In genomic region chrX:31228909-31229308, GRCh38 we compare ENCODE assay signal across 11 cellular contexts.
DNase-seq lines count a peak whose midpoint lies in the region; ATAC-seq and TF ChIP-seq lines count a peak whose summit lies in the region.
"Had no signal": no experiment of that assay in that cellular context is flagged by ENCODE, and none has a peak within 500 bp of the region (broad histone marks: within the 10 kb centered on the region; RNA-seq: fewer than 3 reads in every experiment).

No MANE protein-coding gene starts in this region.

- peak; percentile 72 for DNase-seq in fibroblast of villous mesenchyme (ENCODE audit: low read depth)
- no peak for DNase-seq in NCI-H2227 (lab: John Stamatoyannopoulos, UW; ENCODE audit: unreplicated experiment)
- no peak for DNase-seq in NCI-H226
- no peak for DNase-seq in NCI-H128 (lab: John Stamatoyannopoulos, UW; ENCODE audit: unreplicated experiment)
- no peak for DNase-seq in NCI-H774 (lab: John Stamatoyannopoulos, UW)
- DNase-seq: COR-L47; stimulated activated CD4-positive, alpha-beta T cell treated with anti-CD3 and anti-CD28 coated beads, Interleukin-2, amount 100 ng/mL, for 24 hours had no signal

- ATAC-seq in GM18502 (IDR thresholded peaks at IDR 0.05; ENCODE audit: poor library complexity, unreplicated experiment) (peak; percentile 93), GM21576 (IDR thresholded peaks at IDR 0.05; ENCODE audit: unreplicated experiment) (peak; percentile 94), HG03354 (IDR thresholded peaks at IDR 0.05; ENCODE audit: poor library complexity, severe bottlenecking, unreplicated experiment) (peak; percentile 95)
- ATAC-seq: Panc1 had no signal

- TF ChIP-seq CTCF in fibroblast of villous mesenchyme (IDR thresholded peaks at IDR 0.05; ENCODE audit: insufficient read depth, low read depth, low read length): no peak

- H3K4me3 ChIP-seq in fibroblast of villous mesenchyme (ENCODE audit: low read depth, low read length): no peak overlapping the region
